Comparison of ENCODE assay signal across 24 cellular contexts in genomic region chr11:134628426-134628825, GRCh38.
"Had no signal": no experiment of that assay in that cellular context is flagged by ENCODE, and none has a peak within 500 bp of the region (broad histone marks: within the 10 kb centered on the region; RNA-seq: fewer than 3 reads in every experiment).

No MANE protein-coding gene starts in this region.

- H3K27me3 ChIP-seq: pancreas, sigmoid colon, suprapubic skin, tibial artery had no signal

- H3K9me3 ChIP-seq: left lung, mucosa of descending colon, pancreas, prostate gland, sigmoid colon, spleen, suprapubic skin, thoracic aorta, tibial artery had no signal

- H3K4me3 ChIP-seq: left lung, lung, mucosa of descending colon, pancreas, prostate gland, sigmoid colon, spleen, suprapubic skin, thoracic aorta, tibial artery had no signal

- H3K27ac ChIP-seq: left lung, pancreas, prostate gland, sigmoid colon, spleen, suprapubic skin, thoracic aorta, tibial artery had no signal

- ATAC-seq: left colon; left lung; mucosa of descending colon; naive thymus-derived CD4-positive, alpha-beta T cell; natural killer cell treated with Interleukin-12 subunit alpha and Interleukin-12 subunit beta and Interleukin-15 and Interleukin-18, amount 100 ng/mL, for 72 hours; pancreas; right cardiac atrium; stimulated activated effector memory CD8-positive, alpha-beta T cell treated with anti-CD3 and anti-CD28 coated beads, Interleukin-12 subunit alpha, Interleukin-12 subunit beta, amount 100 ng/mL, for 72 hours had no signal

- H3K36me3 ChIP-seq: left lung, pancreas, prostate gland, sigmoid colon, spleen, suprapubic skin, thoracic aorta, tibial artery had no signal

- H3K4me1 ChIP-seq: left lung, pancreas, prostate gland, sigmoid colon, spleen, suprapubic skin, tibial artery had no signal

- DNase-seq: hippocampal formation; left colon; left lung; mesendoderm; midbrain; mucosa of descending colon; naive thymus-derived CD4-positive, alpha-beta T cell; pancreas; posterior cingulate gyrus; retina; right cardiac atrium; sigmoid colon; small intestine; spleen; stimulated activated CD4-positive, alpha-beta T cell treated with anti-CD3 and anti-CD28 coated beads, Interleukin-4, amount 100 ng/mL, for 24 hours; stimulated activated naive CD4-positive, alpha-beta T cell; tibial artery; trophoblast cell had no signal
